Comparison of ENCODE assay signal across 25 cellular contexts in genomic region chr3:6147883-6148282, GRCh38.
"Had no signal": no experiment of that assay in that cellular context is flagged by ENCODE, and none has a peak within 500 bp of the region (broad histone marks: within the 10 kb centered on the region; RNA-seq: fewer than 3 reads in every experiment).

No MANE protein-coding gene starts in this region.

- H3K4me3 ChIP-seq: esophagus squamous epithelium, gastrocnemius medialis, heart right ventricle, left lung, lower lobe of right lung, mucosa of descending colon had no signal

- H3K9me3 ChIP-seq: esophagus squamous epithelium, gastrocnemius medialis, left lung, lower lobe of right lung, mucosa of descending colon had no signal

- ATAC-seq: effector memory CD8-positive, alpha-beta T cell; esophagus mucosa; gastrocnemius medialis; heart right ventricle; left cardiac atrium; left lung; left ventricle myocardium superior; lower lobe of right lung; mucosa of descending colon; naive thymus-derived CD8-positive, alpha-beta T cell had no signal

- H3K4me1 ChIP-seq: esophagus squamous epithelium, gastrocnemius medialis, heart right ventricle, left lung, lower lobe of right lung had no signal

- FAIRE-seq: endometrium, islet of Langerhans, keratinocyte had no signal

- H3K27ac ChIP-seq: epithelial cell of prostate, esophagus squamous epithelium, gastrocnemius medialis, heart right ventricle, left lung, lower lobe of right lung had no signal

- H3K27me3 ChIP-seq: esophagus squamous epithelium, gastrocnemius medialis, heart right ventricle, left lung had no signal

- DNase-seq: effector CD8-positive, alpha-beta T cell; effector memory CD8-positive, alpha-beta T cell; endodermal cell; erythroblast; esophagus squamous epithelium; foreskin fibroblast; foreskin melanocyte; gastrocnemius medialis; glutamatergic neuron; head of caudate nucleus; heart right ventricle; hippocampal formation; left cardiac atrium; left lung; left ventricle myocardium superior; lower lobe of right lung; mesenchymal stem cell; mucosa of descending colon; naive B cell; naive thymus-derived CD8-positive, alpha-beta T cell had no signal

- H3K36me3 ChIP-seq: esophagus squamous epithelium, gastrocnemius medialis, heart right ventricle, left lung, lower lobe of right lung had no signal
